ENCODE assay signal across 11 cellular contexts in genomic region chr2:112821142-112821541, GRCh38. TPM values are rescaled to one million over a fixed set of nuclear protein-coding genes. Genes with fewer than 3 reads are reported as not detected.
DNase-seq lines count a peak whose midpoint lies in the region; ATAC-seq lines count a peak whose summit lies in the region.
"Had no signal": no experiment of that assay in that cellular context is flagged by ENCODE, and none has a peak within 500 bp of the region (broad histone marks: within the 10 kb centered on the region; RNA-seq: fewer than 3 reads in every experiment).

No MANE protein-coding gene starts in this region.

- peaks cover 28% of the 10 kb centered on the region for H3K4me1 Mint-ChIP-seq in activated CD4-positive, alpha-beta T cell treated with anti-CD3 and anti-CD28 coated beads, Interleukin-2, amount 10 ng/mL, durations not matched to agents 24 days and 14 days

- no peaks in the 10 kb centered on the region for H3K36me3 Mint-ChIP-seq in activated CD4-positive, alpha-beta T cell treated with anti-CD3 and anti-CD28 coated beads, Interleukin-2, amount 10 ng/mL, durations not matched to agents 24 days and 14 days (ENCODE audit: low read depth)

- intact Hi-C loops in activated CD4-positive, alpha-beta T cell treated with anti-CD3 and anti-CD28 coated beads, Interleukin-2, amount 10 ng/mL, durations not matched to agents 24 days and 14 days (cut with micrococcal nuclease): loop anchor here (1.0 to 5.0 kb wide), 7 partner anchors 17 to 96 kb away; partner anchors contain the start of genes CKAP2L and IL1A

- H3K9me3 Mint-ChIP-seq in activated CD4-positive, alpha-beta T cell treated with anti-CD3 and anti-CD28 coated beads, Interleukin-2, amount 10 ng/mL, durations not matched to agents 24 days and 14 days: no peaks in the 10 kb centered on the region

- ATAC-seq in HG02852 (IDR thresholded peaks at IDR 0.05; ENCODE audit: unreplicated experiment): peak; percentile 92

- peak overlapping the region; percentile 87 for H3K27ac Mint-ChIP-seq in activated CD4-positive, alpha-beta T cell treated with anti-CD3 and anti-CD28 coated beads, Interleukin-2, amount 10 ng/mL, durations not matched to agents 24 days and 14 days

- DNase-seq in activated CD4-positive, alpha-beta T cell treated with anti-CD3 and anti-CD28 coated beads, Interleukin-2, amount 10 ng/mL, durations not matched to agents 24 days and 14 days: peak; percentile 80
- no peak for DNase-seq in activated CD4-positive, alpha-beta T cell treated with anti-CD3 and anti-CD28 coated beads for 1 hour
- peak; percentile 64 for DNase-seq in activated CD4-positive, CD25-positive, alpha-beta regulatory T cell treated with anti-CD3 and anti-CD28 coated beads, Interleukin-2, amount 50 U/mL, for 72 hours
- peak; percentile 76 for DNase-seq in stimulated activated CD8-positive, alpha-beta memory T cell treated with anti-CD3 and anti-CD28 coated beads, Interleukin-4, amount 100 ng/mL, for 48 hours
- DNase-seq in pons (ENCODE audit: low spot score) (no peak), iPS-NIHi7 (ENCODE audit: extremely low spot score) (no peak), DMS153 (lab: John Stamatoyannopoulos, UW) (no peak)
- DNase-seq: NCI-H446 treated with DMSO at 0.1 percent for 48 hours, testis had no signal

- H3K4me3 Mint-ChIP-seq in activated CD4-positive, alpha-beta T cell treated with anti-CD3 and anti-CD28 coated beads, Interleukin-2, amount 10 ng/mL, durations not matched to agents 24 days and 14 days: no peak overlapping the region

- no peaks in the 10 kb centered on the region for H3K27me3 Mint-ChIP-seq in activated CD4-positive, alpha-beta T cell treated with anti-CD3 and anti-CD28 coated beads, Interleukin-2, amount 10 ng/mL, durations not matched to agents 24 days and 14 days
- H3K27me3 Mint-ChIP-seq: naive thymus-derived CD4-positive, alpha-beta T cell had no signal

RNA-seq across cellular contexts. Expression of gene IL1B, which starts 15.4 kb away (rescaled TPM):
- total RNA-seq in activated CD4-positive, alpha-beta T cell treated with anti-CD3 and anti-CD28 coated beads, Interleukin-2, amount 10 ng/mL, durations not matched to agents 24 days and 14 days: 0.33 and 0.92 TPM in 2 replicates

RNA-seq across cellular contexts. Expression of gene IL1A, which starts 36.8 kb away (rescaled TPM):
- total RNA-seq in activated CD4-positive, alpha-beta T cell treated with anti-CD3 and anti-CD28 coated beads, Interleukin-2, amount 10 ng/mL, durations not matched to agents 24 days and 14 days: 9.4 and 10.2 TPM in 2 replicates

RNA-seq across cellular contexts. Expression of gene CKAP2L, which starts 56.7 kb away (rescaled TPM):
- 17.8 and 17.9 TPM in 2 replicates for total RNA-seq in activated CD4-positive, alpha-beta T cell treated with anti-CD3 and anti-CD28 coated beads, Interleukin-2, amount 10 ng/mL, durations not matched to agents 24 days and 14 days

Comparison
In these comparisons a context has a peak if more than half of its experiments do, and no peak if none do; other contexts are left out.
1. DNase-seq: peak in activated CD4-positive, alpha-beta T cell treated with anti-CD3 and anti-CD28 coated beads, Interleukin-2, amount 10 ng/mL, durations not matched to agents 24 days and 14 days (single experiment), activated CD4-positive, CD25-positive, alpha-beta regulatory T cell treated with anti-CD3 and anti-CD28 coated beads, Interleukin-2, amount 50 U/mL, for 72 hours (single experiment) and stimulated activated CD8-positive, alpha-beta memory T cell treated with anti-CD3 and anti-CD28 coated beads, Interleukin-4, amount 100 ng/mL, for 48 hours (single experiment); none in activated CD4-positive, alpha-beta T cell treated with anti-CD3 and anti-CD28 coated beads for 1 hour (single experiment), pons (single experiment), iPS-NIHi7 (single experiment) and DMS153 (single experiment).